ENCODE assay signal across 1 cellular context in genomic region chr15:29596266-29596665, GRCh38.
TF ChIP-seq lines count a peak whose summit lies in the region.

No MANE protein-coding gene starts in this region.

TF ChIP-seq in SK-N-SH, 30 proteins besides CTCF, POLR2A, EP300 and RAD21 (continued from another document):
- no peak for TF ChIP-seq IRF3 (IDR thresholded peaks at IDR 0.05; ENCODE audit: low read depth, low read length)
- no peak for TF ChIP-seq YY1 (IDR thresholded peaks at IDR 0.05; ENCODE audit: low read depth)
- TF ChIP-seq ZBTB33 (IDR thresholded peaks at IDR 0.05; ENCODE audit: borderline replicate concordance, low read depth) = no peak
TF ChIP-seq in SK-N-SH: peak in this region for 0.
